In the genomic region with DNA sequence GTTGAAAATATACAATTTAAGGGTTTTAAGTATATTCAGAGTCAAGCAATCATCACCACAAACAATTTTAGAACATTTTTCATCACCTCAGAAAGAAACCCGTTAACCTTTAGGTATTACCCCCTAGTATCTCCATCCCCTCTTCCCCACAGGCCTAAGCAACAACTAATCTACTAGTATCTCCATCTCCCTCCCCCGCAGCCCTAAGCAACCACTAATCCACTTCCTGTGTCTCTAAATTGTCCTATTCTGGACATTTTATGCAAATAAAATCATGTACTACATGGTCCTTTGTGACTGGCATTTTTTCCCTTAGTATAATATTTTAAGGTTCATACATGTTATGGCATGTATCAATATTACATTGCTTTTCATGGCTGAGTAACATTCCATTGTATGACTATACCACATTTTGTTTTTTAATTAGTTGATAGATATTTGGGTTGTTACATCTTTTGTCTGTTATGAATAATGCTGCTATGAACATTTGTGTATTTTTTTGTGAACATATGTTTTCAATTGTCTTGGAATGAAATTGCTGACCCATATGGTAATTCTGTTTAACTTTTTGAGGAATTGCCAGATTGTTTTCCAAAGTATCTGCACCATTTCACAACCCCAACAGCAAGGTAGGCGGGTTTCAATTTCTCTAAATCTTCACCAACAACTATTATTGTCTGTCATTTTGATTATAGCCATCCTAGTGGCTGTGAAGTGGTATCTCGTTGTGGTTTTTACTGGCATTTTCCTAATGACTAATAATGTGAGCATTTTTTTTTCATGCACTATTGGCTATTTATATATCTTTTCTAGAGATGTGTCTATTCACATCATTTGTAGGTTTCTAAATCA, we compare ENCODE assay signal across 10 cellular contexts.
DNase-seq lines count a peak whose midpoint lies in the region; ATAC-seq and TF ChIP-seq lines count a peak whose summit lies in the region.
"Had no signal": no experiment of that assay in that cellular context is flagged by ENCODE, and none has a peak within 500 bp of the region (broad histone marks: within the 10 kb centered on the region; RNA-seq: fewer than 3 reads in every experiment).

No MANE protein-coding gene starts in this region.

- H2BK5ac ChIP-seq in mesendoderm (ENCODE audit: low read length): no peak overlapping the region

- H3K79me1 ChIP-seq in mesendoderm (ENCODE audit: low read length): no peaks in the 10 kb centered on the region

- no peak overlapping the region for H3K4me2 ChIP-seq in mesendoderm (ENCODE audit: low read length)

- no peak overlapping the region for H3K56ac ChIP-seq in mesendoderm (ENCODE audit: low read length)

- TF ChIP-seq CTCF in AG09319 (IDR thresholded peaks at IDR 0.05; ENCODE audit: low read depth, low read length): no peak
- TF ChIP-seq CTCF in cardiac fibroblast (IDR thresholded peaks at IDR 0.05; ENCODE audit: low read depth, low read length): no peak
- no peak for TF ChIP-seq CTCF in ovary (IDR thresholded peaks at IDR 0.05)

- H3K18ac ChIP-seq in mesendoderm (ENCODE audit: low read length): no peak overlapping the region

- intact Hi-C loops in ovary (cut with DNase I): no loop called here

- no peak overlapping the region for H2AK5ac ChIP-seq in mesendoderm (ENCODE audit: low read length)

- H3K79me2 ChIP-seq in mesendoderm (ENCODE audit: control insufficient read depth, insufficient read depth, low read length): no peaks in the 10 kb centered on the region

- no peak overlapping the region for H2BK15ac ChIP-seq in mesendoderm (replicated peaks; ENCODE audit: low read depth)

- no peak overlapping the region for H3K9ac ChIP-seq in mesendoderm (ENCODE audit: low read length)

- H3K27ac ChIP-seq in mesendoderm (ENCODE audit: low read depth, low read length): no peak overlapping the region
- H3K27ac ChIP-seq in ovary: no peak overlapping the region
- H3K27ac ChIP-seq: neutrophil had no signal

- H3K4me3 ChIP-seq in cardiac fibroblast (replicated peaks in 1 of 2; ENCODE audit: low read depth in 2 of 2, low read length in 2 of 2) (no peak overlapping the region), mesendoderm (ENCODE audit: low read length) (no peak overlapping the region), ovary (no peak overlapping the region)

- no peak for TF ChIP-seq EP300 in ovary (IDR thresholded peaks at IDR 0.05)

- H3K9me3 ChIP-seq in ovary: no peaks in the 10 kb centered on the region
- H3K9me3 ChIP-seq: neutrophil had no signal

- H3K23ac ChIP-seq in mesendoderm (ENCODE audit: low read length): no peak overlapping the region

- TF ChIP-seq POLR2A in ovary (IDR thresholded peaks at IDR 0.05): no peak

- DNase-seq in AG09319 (ENCODE audit: extremely low read depth, low read depth): peak; percentile 79
- DNase-seq in cardiac fibroblast (ENCODE audit: low read depth in 2 of 2): peak; percentile 53 to 61
- DNase-seq in cerebellum (ENCODE audit: low spot score): no peak
- DNase-seq in COLO829 (ENCODE audit: low spot score): no peak
- no peak for DNase-seq in mesendoderm
- no peak for DNase-seq in ovary
- DNase-seq: NCI-H2171 had no signal

- H2BK120ac ChIP-seq in mesendoderm (ENCODE audit: low read depth, low read length): no peak overlapping the region

- H3K27me3 ChIP-seq in mesendoderm (ENCODE audit: insufficient read depth, low read length, poor library complexity) (no peaks in the 10 kb centered on the region), ovary (no peaks in the 10 kb centered on the region)
- H3K27me3 ChIP-seq: neutrophil had no signal

- H4K8ac ChIP-seq in mesendoderm (ENCODE audit: low read depth, low read length): no peak overlapping the region

- H3K36me3 ChIP-seq in mesendoderm (ENCODE audit: control insufficient read depth, insufficient read depth, low read length): no peaks in the 10 kb centered on the region
- no peaks in the 10 kb centered on the region for H3K36me3 ChIP-seq in ovary
- H3K36me3 ChIP-seq: neutrophil had no signal

- H4K5ac ChIP-seq in mesendoderm (ENCODE audit: low read length): no peak overlapping the region

- H3K4me1 ChIP-seq in mesendoderm (ENCODE audit: control insufficient read depth, low read depth, low read length) (no peaks in the 10 kb centered on the region), ovary (ENCODE audit: insufficient read depth) (no peaks in the 10 kb centered on the region)

- no peak overlapping the region for H3K4ac ChIP-seq in mesendoderm (ENCODE audit: low read depth, low read length)

- ATAC-seq in GM18870 (IDR thresholded peaks at IDR 0.05; ENCODE audit: unreplicated experiment) (peak; percentile 64), HG03378 (IDR thresholded peaks at IDR 0.05; ENCODE audit: unreplicated experiment) (peak; percentile 61)

- no CpG with 5 or more reads among the region's 4 CpGs for WGBS in mesendoderm (ENCODE audit: extremely low coverage, insufficient coverage, low lambda C conversion rate)
- 90 to 96% (median 95%) methylated on average over 4 of the region's 4 CpGs for WGBS in ovary, 3 donors

Comparison
In these comparisons a context has a peak if more than half of its experiments do, and no peak if none do; other contexts are left out.
1. DNase-seq: peak in AG09319 (single experiment) and cardiac fibroblast (2 of 2); none in cerebellum (single experiment), COLO829 (single experiment), mesendoderm (single experiment) and ovary (0 of 5).